Comparison of ENCODE assay signal across 15 cellular contexts in the genomic region with DNA sequence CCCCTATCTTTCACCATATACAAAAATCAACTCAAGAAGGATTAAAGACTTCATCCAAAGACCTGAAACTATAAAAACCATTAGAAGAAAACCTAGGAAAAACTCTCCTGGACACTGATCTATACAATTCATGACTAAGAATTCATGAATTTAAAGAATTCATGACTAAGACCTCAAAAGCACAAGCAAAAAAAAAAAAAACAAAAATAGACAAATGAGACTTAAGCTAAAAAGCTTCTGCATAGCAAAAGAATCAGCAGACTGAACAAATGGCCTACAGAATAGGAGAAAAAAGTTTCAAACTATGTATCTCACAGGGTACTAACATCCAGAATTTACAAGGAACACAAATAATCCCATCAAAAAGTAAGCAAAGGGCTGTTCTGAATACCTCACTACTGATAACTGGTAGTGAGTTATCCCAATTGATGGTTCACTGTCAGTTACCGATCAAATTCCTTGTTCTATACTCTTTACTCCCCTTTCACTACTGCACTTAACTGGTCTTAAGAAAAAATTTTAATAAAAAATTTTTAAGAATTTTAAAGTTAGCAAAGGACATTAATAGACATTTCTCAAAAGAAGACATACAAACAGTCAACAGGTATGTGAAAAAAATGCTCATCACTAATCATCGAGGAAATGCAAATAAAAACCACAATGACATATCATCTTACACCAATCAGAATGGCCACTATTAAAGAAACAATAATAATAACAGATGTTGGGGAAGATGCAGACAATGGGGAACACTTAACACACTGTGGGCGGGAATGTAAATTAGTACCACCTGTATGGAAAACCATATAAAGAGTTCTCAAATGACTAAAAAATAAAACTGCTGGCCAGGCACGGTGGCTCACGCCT. TPM values are rescaled to one million over a fixed set of nuclear protein-coding genes. Genes with fewer than 3 reads are reported as not detected.
DNase-seq lines count a peak whose midpoint lies in the region; ATAC-seq, FAIRE-seq and TF ChIP-seq lines count a peak whose summit lies in the region.
"Had no signal": no experiment of that assay in that cellular context is flagged by ENCODE, and none has a peak within 500 bp of the region (broad histone marks: within the 10 kb centered on the region; RNA-seq: fewer than 3 reads in every experiment).

No MANE protein-coding gene starts in this region.

- H3K9me3 ChIP-seq in astrocyte (ENCODE audit: insufficient read depth, low read depth, low read length): peaks cover 5% of the 10 kb centered on the region

- no peak overlapping the region for H2AFZ ChIP-seq in astrocyte (ENCODE audit: low read depth, low read length)

- no peaks in the 10 kb centered on the region for H3K4me1 ChIP-seq in astrocyte (ENCODE audit: insufficient read depth, low read length)
- H3K4me1 ChIP-seq: right atrium auricular region had no signal

- H3K36me3 ChIP-seq in astrocyte (ENCODE audit: insufficient read depth, low read length): no peaks in the 10 kb centered on the region
- H3K36me3 ChIP-seq: right atrium auricular region had no signal

- H3K36me3 Mint-ChIP-seq in astrocyte (ENCODE audit: low read depth, unreplicated experiment): peaks cover 2% of the 10 kb centered on the region

- H3K4me3 ChIP-seq in astrocyte (ENCODE audit: insufficient read depth, low read depth, low read length): no peak overlapping the region
- H3K4me3 ChIP-seq: right atrium auricular region had no signal

- no peak for TF ChIP-seq CTCF in astrocyte (IDR thresholded peaks at IDR 0.05; ENCODE audit: insufficient read depth, low read depth, low read length)

- no peak overlapping the region for H3K4me2 ChIP-seq in astrocyte (ENCODE audit: low read length)
- H3K4me2 ChIP-seq: KMS-11 had no signal

- H3K9ac ChIP-seq in astrocyte (ENCODE audit: low read length): no peak overlapping the region
- H3K9ac ChIP-seq: KMS-11 had no signal

- H3K9me3 Mint-ChIP-seq in astrocyte (ENCODE audit: unreplicated experiment): peaks cover 20% of the 10 kb centered on the region
- H3K9me3 Mint-ChIP-seq: dendritic cell treated with granulocyte-macrophage colony-stimulating factor and Interleukin-4, amounts not matched to agents 40 ng/mL and 50 ng/mL, for 4 days had no signal

- no peak overlapping the region for H3K27ac ChIP-seq in astrocyte (ENCODE audit: low read depth, low read length)
- H3K27ac ChIP-seq: KMS-11, right atrium auricular region had no signal

- H3K4me3 Mint-ChIP-seq in astrocyte (ENCODE audit: unreplicated experiment): no peak overlapping the region
- H3K4me3 Mint-ChIP-seq: CD4-positive, CD25-positive, alpha-beta regulatory T cell; dendritic cell treated with granulocyte-macrophage colony-stimulating factor and Interleukin-4, amounts not matched to agents 40 ng/mL and 50 ng/mL, for 4 days; stimulated activated naive CD8-positive, alpha-beta T cell treated with anti-CD3 and anti-CD28 coated beads, Interleukin-15, Interleukin-2, amounts not matched to agents 100 ng/mL and 50 ng/mL, for 24 hours had no signal

- peak; percentile 59 for FAIRE-seq in astrocyte (lab: Jason Lieb, UNC)

- peaks cover 3% of the 10 kb centered on the region for H3K4me1 Mint-ChIP-seq in astrocyte (ENCODE audit: low read depth, unreplicated experiment)

- no peaks in the 10 kb centered on the region for H3K27me3 ChIP-seq in astrocyte (ENCODE audit: insufficient read depth, low read length)
- H3K27me3 ChIP-seq: right atrium auricular region had no signal

- H3K79me2 ChIP-seq in astrocyte (ENCODE audit: insufficient read depth, low read length): peaks cover 88% of the 10 kb centered on the region

- DNase-seq in HCEC 1CT (peak; percentile 46), astrocyte (ENCODE audit: low read depth) (peak; percentile 43), iris pigment epithelial cell (ENCODE audit: low read depth) (peak; percentile 34), superior temporal gyrus (ENCODE audit: extremely low spot score) (peak; percentile 34), NCI-H1417 (lab: John Stamatoyannopoulos, UW) (no peak), NCI-H2227 (lab: John Stamatoyannopoulos, UW; ENCODE audit: unreplicated experiment) (no peak)
- DNase-seq: CD4-positive, CD25-positive, alpha-beta regulatory T cell; NCI-H1930; stimulated activated CD4-positive, alpha-beta T cell treated with anti-CD3 and anti-CD28 coated beads, Interleukin-4, amount 100 ng/mL, for 4 hours had no signal

- ATAC-seq in GM19035 (IDR thresholded peaks at IDR 0.05; ENCODE audit: unreplicated experiment) (no peak), GM19452 (IDR thresholded peaks at IDR 0.05; ENCODE audit: unreplicated experiment) (no peak)

- no peak overlapping the region for H3K27ac Mint-ChIP-seq in astrocyte (ENCODE audit: unreplicated experiment)
- H3K27ac Mint-ChIP-seq: CD4-positive, CD25-positive, alpha-beta regulatory T cell; dendritic cell treated with granulocyte-macrophage colony-stimulating factor and Interleukin-4, amounts not matched to agents 40 ng/mL and 50 ng/mL, for 4 days; stimulated activated naive CD8-positive, alpha-beta T cell treated with anti-CD3 and anti-CD28 coated beads, Interleukin-15, Interleukin-2, amounts not matched to agents 100 ng/mL and 50 ng/mL, for 24 hours had no signal

- peaks cover 63% of the 10 kb centered on the region for H4K20me1 ChIP-seq in astrocyte (ENCODE audit: insufficient read depth, low read length)

- H3K27me3 Mint-ChIP-seq in astrocyte (ENCODE audit: low read depth, unreplicated experiment): no peaks in the 10 kb centered on the region
- H3K27me3 Mint-ChIP-seq: CD4-positive, CD25-positive, alpha-beta regulatory T cell; dendritic cell treated with granulocyte-macrophage colony-stimulating factor and Interleukin-4, amounts not matched to agents 40 ng/mL and 50 ng/mL, for 4 days; stimulated activated naive CD8-positive, alpha-beta T cell treated with anti-CD3 and anti-CD28 coated beads, Interleukin-15, Interleukin-2, amounts not matched to agents 100 ng/mL and 50 ng/mL, for 24 hours had no signal

RNA-seq across cellular contexts. Expression of gene KMT2C, which starts 33.2 kb away (rescaled TPM):
- 54.1 and 59.0 TPM in 2 replicates for total RNA-seq in astrocyte

Comparison
In these comparisons a context has a peak if more than half of its experiments do, and no peak if none do; other contexts are left out.
1. DNase-seq: peak in HCEC 1CT (single experiment), astrocyte (single experiment), iris pigment epithelial cell (single experiment) and superior temporal gyrus (single experiment); none in NCI-H1417 (0 of 3) and NCI-H2227 (single experiment).